Comparison of ENCODE assay signal across 1 cellular context in genomic region chr1:172338295-172338735, GRCh38.
A peak's percentile ranks its signal among the peaks of the same experiment; 100 is the strongest.
TF ChIP-seq lines count a peak whose summit lies in the region.

No MANE protein-coding gene starts in this region.

TF ChIP-seq in GM12878, 131 proteins besides CTCF, POLR2A, EP300 and RAD21 (continued from another document):
- TF ChIP-seq USF2 (IDR thresholded peaks at IDR 0.05; ENCODE audit: borderline replicate concordance, low read depth, low read length) (no peak), ZNF207 (IDR thresholded peaks at IDR 0.05; ENCODE audit: borderline replicate concordance) (no peak), POLR2AphosphoS5 (IDR thresholded peaks at IDR 0.05; ENCODE audit: low read length) (0 out of 2 replicates have a peak, but pooled peaks have one; percentile 25), PKNOX1 (IDR thresholded peaks at IDR 0.05) (0 out of 2 replicates have a peak, but pooled peaks have one; percentile 9), ZBTB4 (CRISPR knock-in tag; IDR thresholded peaks at IDR 0.05) (no peak), TCF12 (IDR thresholded peaks at IDR 0.05; ENCODE audit: low read depth, low read length) (peak; percentile 36; the same call in 1 of the 2 replicates), TAF1 (IDR thresholded peaks at IDR 0.05; ENCODE audit: borderline replicate concordance, low read depth, low read length) (no peak), HDAC2 (IDR thresholded peaks at IDR 0.05) (no peak), SMAD5 (IDR thresholded peaks at IDR 0.05; ENCODE audit: low read depth) (no peak), ATF3 (IDR thresholded peaks at IDR 0.05; ENCODE audit: borderline replicate concordance, extremely low read depth, low read depth, low read length) (no peak), GATAD2B (conservative IDR thresholded peaks at IDR 0.05; ENCODE audit: low read depth) (peak; percentile 66; the same call in 1 of the 2 replicates), RELB (IDR thresholded peaks at IDR 0.05; ENCODE audit: low read depth) (0 out of 2 replicates have a peak, but pooled peaks have one; percentile 52), ATF2 (IDR thresholded peaks at IDR 0.05; ENCODE audit: low read length) (peak; percentile 54; the same call in 1 of the 2 replicates), GABPA (IDR thresholded peaks at IDR 0.05; ENCODE audit: low read depth) (peak; percentile 44; the same call in 1 of the 2 replicates), RCOR1 (conservative IDR thresholded peaks at IDR 0.05; ENCODE audit: low read depth, low read length) (no peak), JUNB (IDR thresholded peaks at IDR 0.05) (no peak; the same call in 1 of the 2 replicates), KDM1A (IDR thresholded peaks at IDR 0.05; ENCODE audit: borderline replicate concordance) (no peak), RB1 (IDR thresholded peaks at IDR 0.05; ENCODE audit: borderline replicate concordance) (no peak), MEF2B (IDR thresholded peaks at IDR 0.05; ENCODE audit: partially characterized antibody, poor library complexity, severe bottlenecking) (no peak), NFIC (IDR thresholded peaks at IDR 0.05; ENCODE audit: low read depth, low read length) (peak; percentile 86)
TF ChIP-seq in GM12878: peak in this region for 19.
